In genomic region chr12:94230357-94230905, GRCh38 we compare ENCODE assay signal across 1 cellular context.
TF ChIP-seq lines count a peak whose summit lies in the region.

No MANE protein-coding gene starts in this region.

TF ChIP-seq in HepG2, 621 proteins besides CTCF, POLR2A, EP300 and RAD21 (continued from another document and continues in another):
- TF ChIP-seq, protein P1, sequence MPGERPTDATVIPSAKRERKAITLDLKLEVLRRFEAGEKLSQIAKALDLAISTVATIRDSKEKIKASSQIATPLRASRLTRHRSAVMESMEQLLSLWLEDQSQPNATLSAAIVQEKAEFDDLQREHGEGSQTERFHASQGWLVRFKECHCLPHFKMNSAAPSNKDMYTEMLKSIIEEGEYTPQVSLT (CRISPR knock-in tag; IDR thresholded peaks at IDR 0.05; ENCODE audit: borderline replicate concordance, low read depth): no peak
- TF ChIP-seq ZNF503 (CRISPR knock-in tag; IDR thresholded peaks at IDR 0.05) (0 out of 2 replicates have a peak, but pooled peaks have one; percentile 38), MBD4 (IDR thresholded peaks at IDR 0.05; ENCODE audit: borderline replicate concordance, low read length) (no peak; the same call in 1 of the 2 replicates), RAD51 (IDR thresholded peaks at IDR 0.05; ENCODE audit: borderline replicate concordance) (no peak), ATF3 (CRISPR knock-in tag; IDR thresholded peaks at IDR 0.05) (no peak), FOXO1 (CRISPR knock-in tag; IDR thresholded peaks at IDR 0.05) (peak; percentile 80), HNF4G (IDR thresholded peaks at IDR 0.05; ENCODE audit: borderline replicate concordance, low read depth, low read length) (peak; percentile 48; the same call in 1 of the 2 replicates), HNF4G (CRISPR knock-in tag; IDR thresholded peaks at IDR 0.05; ENCODE audit: borderline replicate concordance, low read depth) (no peak), SIX1 (CRISPR knock-in tag; IDR thresholded peaks at IDR 0.05; ENCODE audit: borderline replicate concordance) (peak; percentile 72), MED8 (CRISPR knock-in tag; IDR thresholded peaks at IDR 0.05; ENCODE audit: insufficient replicate concordance) (no peak), ZNF746 (CRISPR knock-in tag; IDR thresholded peaks at IDR 0.05) (no peak), HNF1B (CRISPR knock-in tag; IDR thresholded peaks at IDR 0.05) (no peak), ZNF331 (CRISPR knock-in tag; IDR thresholded peaks at IDR 0.05) (peak; percentile 31; the same call in 1 of the 2 replicates), ZBTB25 (CRISPR knock-in tag; IDR thresholded peaks at IDR 0.05) (no peak; the same call in 1 of the 2 replicates), TOPORS (CRISPR knock-in tag; IDR thresholded peaks at IDR 0.05) (no peak), SMAD9 (CRISPR knock-in tag; IDR thresholded peaks at IDR 0.05) (no peak), ZNF180 (CRISPR knock-in tag; IDR thresholded peaks at IDR 0.05; ENCODE audit: borderline replicate concordance, low read depth) (no peak), FOXC1 (CRISPR knock-in tag; IDR thresholded peaks at IDR 0.05; ENCODE audit: borderline replicate concordance) (no peak), ZNF232 (CRISPR knock-in tag; IDR thresholded peaks at IDR 0.05; ENCODE audit: borderline replicate concordance) (no peak), THAP7 (CRISPR knock-in tag; IDR thresholded peaks at IDR 0.05) (no peak), BCL3 (CRISPR knock-in tag; IDR thresholded peaks at IDR 0.05) (no peak), KLF16 (CRISPR knock-in tag; IDR thresholded peaks at IDR 0.05) (peak in 1 of 2 experiments; percentile 25; a peak in 1 of 4 replicates), TFAP4 (IDR thresholded peaks at IDR 0.05; ENCODE audit: borderline replicate concordance, low read depth) (peak; percentile 64; the same call in 1 of the 2 replicates), CHCHD3 (CRISPR knock-in tag; IDR thresholded peaks at IDR 0.05) (no peak), GATAD2A (CRISPR knock-in tag; IDR thresholded peaks at IDR 0.05) (peak; percentile 83), USF2 (IDR thresholded peaks at IDR 0.05; ENCODE audit: low read depth, low read length) (no peak), USF2 (CRISPR knock-in tag; IDR thresholded peaks at IDR 0.05; ENCODE audit: borderline replicate concordance) (no peak), MAFK (conservative IDR thresholded peaks at IDR 0.05 in 1 of 2, IDR thresholded peaks at IDR 0.05 in 1 of 2; ENCODE audit: low read length in 2 of 2) (no peak), GATA4 (IDR thresholded peaks at IDR 0.05; ENCODE audit: borderline replicate concordance, low read depth) (0 out of 2 replicates have a peak, but pooled peaks have one; percentile 58), SATB2 (CRISPR knock-in tag; IDR thresholded peaks at IDR 0.05) (no peak), NR1H2 (CRISPR knock-in tag; IDR thresholded peaks at IDR 0.05; ENCODE audit: borderline replicate concordance, low read depth) (no peak)
- TF ChIP-seq, protein P2, sequence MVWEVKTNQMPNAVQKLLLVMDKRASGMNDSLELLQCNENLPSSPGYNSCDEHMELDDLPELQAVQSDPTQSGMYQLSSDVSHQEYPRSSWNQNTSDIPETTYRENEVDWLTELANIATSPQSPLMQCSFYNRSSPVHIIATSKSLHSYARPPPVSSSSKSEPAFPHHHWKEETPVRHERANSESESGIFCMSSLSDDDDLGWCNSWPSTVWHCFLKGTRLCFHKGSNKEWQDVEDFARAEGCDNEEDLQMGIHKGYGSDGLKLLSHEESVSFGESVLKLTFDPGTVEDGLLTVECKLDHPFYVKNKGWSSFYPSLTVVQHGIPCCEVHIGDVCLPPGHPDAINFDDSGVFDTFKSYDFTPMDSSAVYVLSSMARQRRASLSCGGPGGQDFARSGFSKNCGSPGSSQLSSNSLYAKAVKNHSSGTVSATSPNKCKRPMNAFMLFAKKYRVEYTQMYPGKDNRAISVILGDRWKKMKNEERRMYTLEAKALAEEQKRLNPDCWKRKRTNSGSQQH (CRISPR knock-in tag; IDR thresholded peaks at IDR 0.05; ENCODE audit: low read depth): no peak; the same call in 1 of the 2 replicates
- TF ChIP-seq, protein P3, sequence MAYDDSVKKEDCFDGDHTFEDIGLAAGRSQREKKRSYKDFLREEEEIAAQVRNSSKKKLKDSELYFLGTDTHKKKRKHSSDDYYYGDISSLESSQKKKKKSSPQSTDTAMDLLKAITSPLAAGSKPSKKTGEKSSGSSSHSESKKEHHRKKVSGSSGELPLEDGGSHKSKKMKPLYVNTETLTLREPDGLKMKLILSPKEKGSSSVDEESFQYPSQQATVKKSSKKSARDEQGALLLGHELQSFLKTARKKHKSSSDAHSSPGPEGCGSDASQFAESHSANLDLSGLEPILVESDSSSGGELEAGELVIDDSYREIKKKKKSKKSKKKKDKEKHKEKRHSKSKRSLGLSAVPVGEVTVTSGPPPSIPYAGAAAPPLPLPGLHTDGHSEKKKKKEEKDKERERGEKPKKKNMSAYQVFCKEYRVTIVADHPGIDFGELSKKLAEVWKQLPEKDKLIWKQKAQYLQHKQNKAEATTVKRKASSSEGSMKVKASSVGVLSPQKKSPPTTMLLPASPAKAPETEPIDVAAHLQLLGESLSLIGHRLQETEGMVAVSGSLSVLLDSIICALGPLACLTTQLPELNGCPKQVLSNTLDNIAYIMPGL (CRISPR knock-in tag; IDR thresholded peaks at IDR 0.05; ENCODE audit: borderline replicate concordance in 1 of 2, low read depth in 1 of 2): 0 out of 4 replicates have a peak, but pooled peaks of 1 of the 2 experiments have one; percentile 40
- TF ChIP-seq, protein P4, sequence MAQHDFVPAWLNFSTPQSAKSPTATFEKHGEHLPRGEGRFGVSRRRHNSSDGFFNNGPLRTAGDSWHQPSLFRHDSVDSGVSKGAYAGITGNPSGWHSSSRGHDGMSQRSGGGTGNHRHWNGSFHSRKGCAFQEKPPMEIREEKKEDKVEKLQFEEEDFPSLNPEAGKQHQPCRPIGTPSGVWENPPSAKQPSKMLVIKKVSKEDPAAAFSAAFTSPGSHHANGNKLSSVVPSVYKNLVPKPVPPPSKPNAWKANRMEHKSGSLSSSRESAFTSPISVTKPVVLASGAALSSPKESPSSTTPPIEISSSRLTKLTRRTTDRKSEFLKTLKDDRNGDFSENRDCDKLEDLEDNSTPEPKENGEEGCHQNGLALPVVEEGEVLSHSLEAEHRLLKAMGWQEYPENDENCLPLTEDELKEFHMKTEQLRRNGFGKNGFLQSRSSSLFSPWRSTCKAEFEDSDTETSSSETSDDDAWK (CRISPR knock-in tag; IDR thresholded peaks at IDR 0.05): no peak
- TF ChIP-seq, protein P5, sequence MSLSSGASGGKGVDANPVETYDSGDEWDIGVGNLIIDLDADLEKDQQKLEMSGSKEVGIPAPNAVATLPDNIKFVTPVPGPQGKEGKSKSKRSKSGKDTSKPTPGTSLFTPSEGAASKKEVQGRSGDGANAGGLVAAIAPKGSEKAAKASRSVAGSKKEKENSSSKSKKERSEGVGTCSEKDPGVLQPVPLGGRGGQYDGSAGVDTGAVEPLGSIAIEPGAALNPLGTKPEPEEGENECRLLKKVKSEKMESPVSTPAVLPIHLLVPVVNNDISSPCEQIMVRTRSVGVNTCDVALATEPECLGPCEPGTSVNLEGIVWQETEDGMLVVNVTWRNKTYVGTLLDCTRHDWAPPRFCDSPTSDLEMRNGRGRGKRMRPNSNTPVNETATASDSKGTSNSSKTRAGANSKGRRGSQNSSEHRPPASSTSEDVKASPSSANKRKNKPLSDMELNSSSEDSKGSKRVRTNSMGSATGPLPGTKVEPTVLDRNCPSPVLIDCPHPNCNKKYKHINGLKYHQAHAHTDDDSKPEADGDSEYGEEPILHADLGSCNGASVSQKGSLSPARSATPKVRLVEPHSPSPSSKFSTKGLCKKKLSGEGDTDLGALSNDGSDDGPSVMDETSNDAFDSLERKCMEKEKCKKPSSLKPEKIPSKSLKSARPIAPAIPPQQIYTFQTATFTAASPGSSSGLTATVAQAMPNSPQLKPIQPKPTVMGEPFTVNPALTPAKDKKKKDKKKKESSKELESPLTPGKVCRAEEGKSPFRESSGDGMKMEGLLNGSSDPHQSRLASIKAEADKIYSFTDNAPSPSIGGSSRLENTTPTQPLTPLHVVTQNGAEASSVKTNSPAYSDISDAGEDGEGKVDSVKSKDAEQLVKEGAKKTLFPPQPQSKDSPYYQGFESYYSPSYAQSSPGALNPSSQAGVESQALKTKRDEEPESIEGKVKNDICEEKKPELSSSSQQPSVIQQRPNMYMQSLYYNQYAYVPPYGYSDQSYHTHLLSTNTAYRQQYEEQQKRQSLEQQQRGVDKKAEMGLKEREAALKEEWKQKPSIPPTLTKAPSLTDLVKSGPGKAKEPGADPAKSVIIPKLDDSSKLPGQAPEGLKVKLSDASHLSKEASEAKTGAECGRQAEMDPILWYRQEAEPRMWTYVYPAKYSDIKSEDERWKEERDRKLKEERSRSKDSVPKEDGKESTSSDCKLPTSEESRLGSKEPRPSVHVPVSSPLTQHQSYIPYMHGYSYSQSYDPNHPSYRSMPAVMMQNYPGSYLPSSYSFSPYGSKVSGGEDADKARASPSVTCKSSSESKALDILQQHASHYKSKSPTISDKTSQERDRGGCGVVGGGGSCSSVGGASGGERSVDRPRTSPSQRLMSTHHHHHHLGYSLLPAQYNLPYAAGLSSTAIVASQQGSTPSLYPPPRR (CRISPR knock-in tag; IDR thresholded peaks at IDR 0.05; ENCODE audit: borderline replicate concordance): peak; percentile 67; the same call in 1 of the 2 replicates
